ENCODE assay signal across 12 cellular contexts in genomic region chr12:12705833-12706520, GRCh38. TPM values are rescaled to one million over a fixed set of nuclear protein-coding genes. Genes with fewer than 3 reads are reported as not detected.
DNase-seq lines count a peak whose midpoint lies in the region; ATAC-seq, FAIRE-seq and TF ChIP-seq lines count a peak whose summit lies in the region.
"Had no signal": no experiment of that assay in that cellular context is flagged by ENCODE, and none has a peak within 500 bp of the region (broad histone marks: within the 10 kb centered on the region; RNA-seq: fewer than 3 reads in every experiment).

No MANE protein-coding gene starts in this region.

- H3K4me1 Mint-ChIP-seq in activated CD4-positive, alpha-beta T cell treated with anti-CD3 and anti-CD28 coated beads, Interleukin-2, amount 10 ng/mL, durations not matched to agents 7 days and 5 days: peaks cover 22% of the 10 kb centered on the region

- POLR2A ChIA-PET in activated CD4-positive, alpha-beta T cell treated with anti-CD3 and anti-CD28 coated beads, Interleukin-2, amount 10 ng/mL, durations not matched to agents 7 days and 5 days (lab: Charles Lee): interaction anchor here (1.2 kb wide), 1 partner anchor 43 kb away, joined by 3 read pairs; no protein-coding TSS in a partner anchor
- POLR2A ChIA-PET in K562 (lab: Yijun Ruan, JAX): no interaction called here

- no peaks in the 10 kb centered on the region for H3K79me2 ChIP-seq in K562 (ENCODE audit: control insufficient read depth, insufficient read depth, low read length)

- intact Hi-C loops in K562 (cut with micrococcal nuclease) (loop anchor here (10.0 kb wide), 1 partner anchor 1121 kb away; no protein-coding TSS in a partner anchor), posterior vena cava (cut with DNase I) (loop anchor here in 1 of 2 donors (5.0 kb wide), 1 partner anchor 329 kb away; no protein-coding TSS in a partner anchor)

- no peak for TF ChIP-seq RAD21 in K562 (CRISPR knock-in tag; conservative IDR thresholded peaks at IDR 0.05 in 1 of 2, IDR thresholded peaks at IDR 0.05 in 1 of 2)

- H3K4me3 ChIP-seq in K562: no peak overlapping the region
- H3K4me3 ChIP-seq: A549, lung had no signal

- TF ChIP-seq CTCF in K562 (IDR thresholded peaks at IDR 0.05 in 2 of 3, conservative IDR thresholded peaks at IDR 0.05 in 1 of 3; ENCODE audit: insufficient read depth in 2 of 3, low read depth in 1 of 3, low read length in 3 of 3): no peak

- H3K27ac Mint-ChIP-seq in activated CD4-positive, alpha-beta T cell treated with anti-CD3 and anti-CD28 coated beads, Interleukin-2, amount 10 ng/mL, durations not matched to agents 7 days and 5 days: no peak overlapping the region
- H3K27ac Mint-ChIP-seq: brain had no signal

- no peaks in the 10 kb centered on the region for H3K9me3 ChIP-seq in K562 (replicated peaks; ENCODE audit: control insufficient read depth, insufficient read depth, low read depth, low read length)
- H3K9me3 ChIP-seq: A549 had no signal

- no TSS peak for BruUV-seq in K562 (replicated peaks; lab: Mats Ljungman, UMichigan)

- H3K4me1 ChIP-seq in K562 (replicated peaks in 1 of 2; ENCODE audit: control insufficient read depth in 2 of 2, insufficient read depth in 2 of 2, low read length in 2 of 2): peaks cover 3 to 6% of the 10 kb centered on the region in 2 experiments; a peak in 2 of 5 replicates

- ATAC-seq in K562 (no peak), HG03097 (IDR thresholded peaks at IDR 0.05; ENCODE audit: low FRiP score, unreplicated experiment) (no peak)

- peaks cover 3% of the 10 kb centered on the region for H3K36me3 Mint-ChIP-seq in activated CD4-positive, alpha-beta T cell treated with anti-CD3 and anti-CD28 coated beads, Interleukin-2, amount 10 ng/mL, durations not matched to agents 7 days and 5 days (ENCODE audit: low read depth)
- H3K36me3 Mint-ChIP-seq: brain had no signal

- FAIRE-seq in K562 (lab: Jason Lieb, UNC): no peak
- FAIRE-seq: A549 had no signal

- no peaks in the 10 kb centered on the region for H3K9me3 Mint-ChIP-seq in activated CD4-positive, alpha-beta T cell treated with anti-CD3 and anti-CD28 coated beads, Interleukin-2, amount 10 ng/mL, durations not matched to agents 7 days and 5 days
- H3K9me3 Mint-ChIP-seq: brain had no signal

- H3K4me2 ChIP-seq in K562 (ENCODE audit: insufficient read depth, low read length): no peak overlapping the region

- H3K9me1 ChIP-seq in K562 (ENCODE audit: control insufficient read depth, insufficient read depth, low read length): no peaks in the 10 kb centered on the region

- CTCF ChIA-PET in activated CD4-positive, alpha-beta T cell treated with anti-CD3 and anti-CD28 coated beads, Interleukin-2, amount 10 ng/mL, durations not matched to agents 7 days and 5 days (lab: Charles Lee): interaction anchor here (1.0 to 1.3 kb wide), 3 partner anchors 9 to 15 kb away, joined by 3 to 6 read pairs (median 4); no protein-coding TSS in a partner anchor
- CTCF ChIA-PET in K562 (lab: Yijun Ruan, JAX; ENCODE audit: low intra/inter-chr PET ratio): interaction anchor here (3.3 kb wide), 1 partner anchor 328 kb away, joined by 55 read pairs; no protein-coding TSS in a partner anchor

- DNase-seq in NCI-H526 (lab: John Stamatoyannopoulos, UW) (peak; percentile 13 to 28), NCI-H526 treated with DMSO at 0.1 percent for 48 hours (lab: John Stamatoyannopoulos, UW) (no peak), K562 (ENCODE audit: extremely low read depth in 1 of 4, low spot score in 3 of 4) (no peak), islet precursor cell (no peak), posterior vena cava (ENCODE audit: low spot score) (no peak)
- peak; percentile 76 for DNase-seq in activated CD4-positive, alpha-beta T cell treated with anti-CD3 and anti-CD28 coated beads, Interleukin-2, amount 10 ng/mL, durations not matched to agents 7 days and 5 days
- DNase-seq in stimulated activated naive CD4-positive, alpha-beta T cell treated with Interleukin-2 at 50 U/mL for 16 hours (lab: John Stamatoyannopoulos, UW): peak; percentile 35
- DNase-seq: NCI-H510A treated with DMSO at 0.1 percent for 48 hours had no signal

- H3K27ac ChIP-seq in K562 (ENCODE audit: extremely low read depth, low read depth, low read length): no peak overlapping the region
- H3K27ac ChIP-seq: A549 had no signal

- TF ChIP-seq POLR2A in K562 (conservative IDR thresholded peaks at IDR 0.05): no peak

- H3K27me3 Mint-ChIP-seq in activated CD4-positive, alpha-beta T cell treated with anti-CD3 and anti-CD28 coated beads, Interleukin-2, amount 10 ng/mL, durations not matched to agents 7 days and 5 days: no peaks in the 10 kb centered on the region

- no peaks in the 10 kb centered on the region for H3K27me3 ChIP-seq in K562 (ENCODE audit: control insufficient read depth in 2 of 2, insufficient read depth in 2 of 2, low read length in 2 of 2)

- no peak overlapping the region for H3K4me3 Mint-ChIP-seq in activated CD4-positive, alpha-beta T cell treated with anti-CD3 and anti-CD28 coated beads, Interleukin-2, amount 10 ng/mL, durations not matched to agents 7 days and 5 days
- H3K4me3 Mint-ChIP-seq: brain had no signal

- H2AFZ ChIP-seq in K562 (ENCODE audit: low read depth, low read length): no peak overlapping the region

- in situ Hi-C loops in K562 (cut with MboI): loop anchor here (10.0 to 25.0 kb wide), 3 partner anchors 331 to 1144 kb away; no protein-coding TSS in a partner anchor

- H3K36me3 ChIP-seq in K562 (ENCODE audit: control insufficient read depth, insufficient read depth, low read length): no peaks in the 10 kb centered on the region

- H3K9ac ChIP-seq in K562 (ENCODE audit: insufficient read depth in 1 of 2, low read depth in 2 of 2, low read length in 2 of 2): no peak overlapping the region

- no peaks in the 10 kb centered on the region for H4K20me1 ChIP-seq in K562 (replicated peaks; ENCODE audit: control insufficient read depth, insufficient read depth, low read length)

- no peak for TF ChIP-seq EP300 in K562 (IDR thresholded peaks at IDR 0.05; ENCODE audit: low read length)

- 46% methylated on average over 1 of the region's 1 CpG for WGBS in K562 (ENCODE audit: insufficient coverage, low coverage, missing lambda C conversion rate)

TF ChIP-seq in K562, 482 proteins besides CTCF, POLR2A, EP300 and RAD21:
- TF ChIP-seq ZNF785 (CRISPR knock-in tag; IDR thresholded peaks at IDR 0.05): no peak
- peak; percentile 34; the same call in 1 of the 2 replicates for TF ChIP-seq NFIC (IDR thresholded peaks at IDR 0.05)

RNA-seq across cellular contexts. Expression of gene GPR19, which starts 10.0 kb away (rescaled TPM):
- total RNA-seq in activated CD4-positive, alpha-beta T cell treated with anti-CD3 and anti-CD28 coated beads, Interleukin-2, amount 10 ng/mL, durations not matched to agents 7 days and 5 days: 1 to 10 TPM; 7.7 to 9.3 TPM
- total RNA-seq in K562 (2011; cell fraction: chromatin; rRNA removed; ENCODE audit: low replicate concordance): 0.65 and 0.70 TPM in 2 replicates
- total RNA-seq in K562 (2011; cell fraction: nucleolus; rRNA removed): 0.53 TPM in 1 of 2 replicates, not detected in the other
- 0.44 and 0.53 TPM in 2 replicates for total RNA-seq in K562 (2011; cell fraction: nucleoplasm; rRNA removed)
- total RNA-seq in K562 (2014; rRNA removed): 0.08 TPM in 1 of 2 replicates, not detected in the other
- total RNA-seq in K562 (2014; rRNA removed; fragmentation: Illumina TruSeq; extraction: Trizol): 0.73 and 0.76 TPM in 2 replicates
- 0.15 and 0.22 TPM in 2 replicates for total RNA-seq in K562 (2015; rRNA removed; fragmentation: Illumina TruSeq; extraction: Trizol)
- 0.35 TPM in 1 of 2 replicates, not detected in the other for total RNA-seq in K562 (2021)
- 0.35 and 0.40 TPM in 2 replicates for polyA plus RNA-seq in K562 (2011; rRNA removed)
- polyA plus RNA-seq in K562 (2011; cell fraction: cytosol; rRNA removed): 0.07 and 0.46 TPM in 2 replicates
- polyA plus RNA-seq in K562 (2011; cell fraction: nucleus; rRNA removed): 0.63 and 0.65 TPM in 2 replicates
- 0.16 and 0.44 TPM in 2 replicates for polyA plus RNA-seq in K562 (2012)
- 0.40 and 0.62 TPM in 2 replicates for polyA plus RNA-seq in K562 (2014; fragmentation: Illumina TruSeq; extraction: Trizol)
- under 1 TPM; 0.22 to 0.35 TPM for polyA plus RNA-seq in K562 (2014; fragmentation: Nextera tagmentation; extraction: Ambion mirVana)
- 0.24 TPM in 1 of 2 replicates, not detected in the other for polyA plus RNA-seq in K562 (2014; rRNA removed)
- 0.72 TPM in 1 of 2 replicates, not detected in the other for polyA minus RNA-seq in K562 (2011; rRNA and poly(A)+ RNA removed)
- not detected in 2 replicates for polyA minus RNA-seq in K562 (2011; cell fraction: cytosol; rRNA and poly(A)+ RNA removed)
- polyA minus RNA-seq in K562 (2011; cell fraction: nucleus; rRNA and poly(A)+ RNA removed): 0.78 TPM in 1 of 2 replicates, not detected in the other
- not detected for total RNA-seq in posterior vena cava

RNA-seq across cellular contexts. Expression of gene CDKN1B, which starts 11.2 kb away (rescaled TPM):
- 100 to 1,000 TPM; 105 to 117 TPM for total RNA-seq in activated CD4-positive, alpha-beta T cell treated with anti-CD3 and anti-CD28 coated beads, Interleukin-2, amount 10 ng/mL, durations not matched to agents 7 days and 5 days
- 6.1 and 9.5 TPM in 2 replicates for total RNA-seq in K562 (2011; cell fraction: chromatin; rRNA removed; ENCODE audit: low replicate concordance)
- 15.8 and 17.9 TPM in 2 replicates for total RNA-seq in K562 (2011; cell fraction: nucleolus; rRNA removed)
- 8.5 and 10.2 TPM in 2 replicates for total RNA-seq in K562 (2011; cell fraction: nucleoplasm; rRNA removed)
- 32.0 and 35.2 TPM in 2 replicates for total RNA-seq in K562 (2014; rRNA removed)
- 13.5 and 16.0 TPM in 2 replicates for total RNA-seq in K562 (2014; rRNA removed; fragmentation: Illumina TruSeq; extraction: Trizol)
- 16.8 and 18.6 TPM in 2 replicates for total RNA-seq in K562 (2015; rRNA removed; fragmentation: Illumina TruSeq; extraction: Trizol)
- total RNA-seq in K562 (2021): 23.9 and 27.3 TPM in 2 replicates
- polyA plus RNA-seq in K562 (2011; rRNA removed): 12.9 and 13.7 TPM in 2 replicates
- polyA plus RNA-seq in K562 (2011; cell fraction: cytosol; rRNA removed): 5.9 and 6.8 TPM in 2 replicates
- 10.1 and 11.6 TPM in 2 replicates for polyA plus RNA-seq in K562 (2011; cell fraction: nucleus; rRNA removed)
- polyA plus RNA-seq in K562 (2012): 22.9 and 24.9 TPM in 2 replicates
- polyA plus RNA-seq in K562 (2014; fragmentation: Illumina TruSeq; extraction: Trizol): 15.5 and 17.5 TPM in 2 replicates
- polyA plus RNA-seq in K562 (2014; fragmentation: Nextera tagmentation; extraction: Ambion mirVana): 1 to 10 TPM; 2.6 to 3.0 TPM
- 21.0 and 21.9 TPM in 2 replicates for polyA plus RNA-seq in K562 (2014; rRNA removed)
- polyA minus RNA-seq in K562 (2011; rRNA and poly(A)+ RNA removed): 8.8 and 9.9 TPM in 2 replicates
- 5.1 and 8.9 TPM in 2 replicates for polyA minus RNA-seq in K562 (2011; cell fraction: cytosol; rRNA and poly(A)+ RNA removed)
- 13.9 and 27.3 TPM in 2 replicates for polyA minus RNA-seq in K562 (2011; cell fraction: nucleus; rRNA and poly(A)+ RNA removed)
- 10 to 100 TPM; 27.5 to 33.1 TPM for total RNA-seq in posterior vena cava

Comparison
In these comparisons a context has a peak if more than half of its experiments do, and no peak if none do; other contexts are left out.
1. DNase-seq: peak in NCI-H526 (2 of 2), activated CD4-positive, alpha-beta T cell treated with anti-CD3 and anti-CD28 coated beads, Interleukin-2, amount 10 ng/mL, durations not matched to agents 7 days and 5 days (single experiment) and stimulated activated naive CD4-positive, alpha-beta T cell treated with Interleukin-2 at 50 U/mL for 16 hours (single experiment); none in NCI-H526 treated with DMSO at 0.1 percent for 48 hours (single experiment), K562 (0 of 4), islet precursor cell (single experiment) and posterior vena cava (single experiment).
2. RNA of gene GPR19, which starts 10.0 kb away (total RNA-seq): 7.7 to 9.3 TPM in activated CD4-positive, alpha-beta T cell treated with anti-CD3 and anti-CD28 coated beads, Interleukin-2, amount 10 ng/mL, durations not matched to agents 7 days and 5 days; 0.08 to 0.76 TPM in K562 and not detected in posterior vena cava; every median in the first group is over 4 times any median in the second.